ENCODE assay signal across 7 cellular contexts in the genomic region with DNA sequence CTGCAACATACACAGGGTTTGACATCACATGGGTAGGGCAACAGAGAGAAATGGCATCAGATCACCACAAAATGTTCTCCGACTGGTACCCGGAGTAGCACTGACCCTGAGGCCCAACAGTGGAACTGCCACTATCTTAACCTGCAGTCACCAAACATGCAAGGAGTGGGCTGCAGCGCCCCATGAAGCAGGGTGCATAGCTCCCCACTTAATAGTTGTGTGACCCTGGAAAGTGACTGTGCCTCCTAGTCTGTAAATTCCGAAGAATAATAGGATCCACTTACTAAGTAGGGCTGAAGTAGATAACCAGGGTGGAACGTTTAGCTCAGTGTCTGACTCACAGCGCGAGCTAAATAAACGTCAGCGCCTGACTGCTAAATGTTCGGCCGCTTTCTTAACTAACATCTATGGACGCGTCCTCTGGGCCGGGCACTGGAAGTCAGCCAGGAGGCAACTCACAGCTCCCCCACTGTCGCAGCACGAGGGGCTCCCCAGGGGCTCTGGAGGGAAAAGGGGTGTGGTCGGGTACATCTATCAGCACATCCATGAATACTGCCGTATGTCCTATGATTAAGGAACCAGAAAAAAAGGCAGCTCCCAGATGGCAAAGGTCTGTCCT. TPM values are rescaled to one million over a fixed set of nuclear protein-coding genes. Genes with fewer than 3 reads are reported as not detected.
DNase-seq lines count a peak whose midpoint lies in the region; ATAC-seq, FAIRE-seq and TF ChIP-seq lines count a peak whose summit lies in the region.

No MANE protein-coding gene starts in this region.

- peaks cover 16 to 42% of the 10 kb centered on the region in 2 donors for H3K4me1 Mint-ChIP-seq in stimulated activated naive B cell treated with anti-CD40 and anti-IgM and Interleukin-4, amounts not matched to agents 10 μg/mL and 1 μg/mL and 100 μg/mL, for 72 hours

- peaks cover 11 to 20% of the 10 kb centered on the region in 2 donors for H3K36me3 Mint-ChIP-seq in stimulated activated naive B cell treated with anti-CD40 and anti-IgM and Interleukin-4, amounts not matched to agents 10 μg/mL and 1 μg/mL and 100 μg/mL, for 72 hours

- peaks cover 9 to 15% of the 10 kb centered on the region in 2 experiments for H3K36me3 ChIP-seq in keratinocyte (ENCODE audit: control insufficient read depth in 2 of 2, extremely low read depth in 1 of 2, insufficient read depth in 2 of 2, low read length in 2 of 2)

- H2AFZ ChIP-seq in keratinocyte (ENCODE audit: control insufficient read depth, low read length): no peak overlapping the region

- peak; percentile 71 for FAIRE-seq in keratinocyte (lab: Jason Lieb, UNC)

- no peaks in the 10 kb centered on the region for H3K9me3 Mint-ChIP-seq in stimulated activated naive B cell treated with anti-CD40 and anti-IgM and Interleukin-4, amounts not matched to agents 10 μg/mL and 1 μg/mL and 100 μg/mL, for 72 hours

- peak overlapping the region; percentile 80 to 98 (median 84) for H3K4me3 ChIP-seq in keratinocyte (ENCODE audit: control insufficient read depth in 2 of 3, extremely low read depth in 1 of 3, insufficient read depth in 2 of 3, low read depth in 1 of 3, low read length in 3 of 3)

- H3K79me2 ChIP-seq in keratinocyte (ENCODE audit: control insufficient read depth, insufficient read depth, low read length): peaks cover 27% of the 10 kb centered on the region

- peak overlapping the region; percentile 97 for H3K4me2 ChIP-seq in keratinocyte (ENCODE audit: control insufficient read depth, extremely low read depth, insufficient read depth, low read depth, low read length)

- dilution Hi-C loops in keratinocyte (cut with MboI; ENCODE audit: extremely low pct_ligation_motif_present, low sequenced_read_pairs): no loop called here

- H3K4me3 Mint-ChIP-seq in stimulated activated naive B cell treated with anti-CD40 and anti-IgM and Interleukin-4, amounts not matched to agents 10 μg/mL and 1 μg/mL and 100 μg/mL, for 72 hours: peak overlapping the region; percentile 95 to 99

- ATAC-seq in GM19035 (IDR thresholded peaks at IDR 0.05; ENCODE audit: unreplicated experiment): peak; percentile 2
- peak in 1 of 2 donors; percentile 13 for ATAC-seq in stimulated activated naive B cell treated with anti-CD40 and anti-IgM and Interleukin-4, amounts not matched to agents 10 μg/mL and 1 μg/mL and 100 μg/mL, for 72 hours (replicated peaks)

- peak overlapping the region; percentile 88 for H3K27ac ChIP-seq in keratinocyte (ENCODE audit: control insufficient read depth, insufficient read depth, low read length)

- peaks cover 2% of the 10 kb centered on the region for H4K20me1 ChIP-seq in keratinocyte (ENCODE audit: control insufficient read depth, extremely low read depth, insufficient read depth, low read length)

- peak overlapping the region; percentile 99 for H3K27ac Mint-ChIP-seq in stimulated activated naive B cell treated with anti-CD40 and anti-IgM and Interleukin-4, amounts not matched to agents 10 μg/mL and 1 μg/mL and 100 μg/mL, for 72 hours

- H3K27me3 Mint-ChIP-seq in stimulated activated naive B cell treated with anti-CD40 and anti-IgM and Interleukin-4, amounts not matched to agents 10 μg/mL and 1 μg/mL and 100 μg/mL, for 72 hours: no peaks in the 10 kb centered on the region

- H3K9me1 ChIP-seq in keratinocyte (ENCODE audit: control insufficient read depth, extremely low read depth, insufficient read depth, low read length): no peaks in the 10 kb centered on the region

- H3K9ac ChIP-seq in keratinocyte (ENCODE audit: control insufficient read depth, extremely low read depth, insufficient read depth, low read length): peak overlapping the region; percentile 91

- peak; percentile 89 for DNase-seq in NCI-H2171 (lab: John Stamatoyannopoulos, UW)
- DNase-seq in astrocyte of the hippocampus (ENCODE audit: low read depth, low spot score): peak; percentile 67
- DNase-seq in keratinocyte (ENCODE audit: low read depth, low spot score): no peak
- no peak for DNase-seq in stimulated activated naive B cell treated with anti-CD40 and anti-IgM and Interleukin-4, amounts not matched to agents 10 μg/mL and 1 μg/mL and 100 μg/mL, for 72 hours
- no peak for DNase-seq in NCI-H2029 (lab: John Stamatoyannopoulos, UW)
- DNase-seq in SKM-1 treated with dmso at 0.1 percent for 144 hours (lab: John Stamatoyannopoulos, UW; ENCODE audit: unreplicated experiment): no peak

- TF ChIP-seq CTCF in keratinocyte (optimal IDR thresholded peaks at IDR 0.05 in 1 of 3, IDR thresholded peaks at IDR 0.05 in 1 of 3, conservative IDR thresholded peaks at IDR 0.05 in 1 of 3; ENCODE audit: extremely low read depth in 1 of 3, insufficient read depth in 2 of 3, low read length in 3 of 3): no peak

- H3K4me1 ChIP-seq in keratinocyte (ENCODE audit: control insufficient read depth, extremely low read depth, insufficient read depth, low read length): peaks cover 10% of the 10 kb centered on the region

- no peaks in the 10 kb centered on the region for H3K9me3 ChIP-seq in keratinocyte (ENCODE audit: control insufficient read depth, low read depth, low read length)

- H3K27me3 ChIP-seq in keratinocyte (ENCODE audit: control insufficient read depth, extremely low read depth, insufficient read depth, low read length): no peaks in the 10 kb centered on the region

RNA-seq across cellular contexts. Expression of a gene that starts 0.8 kb away (rescaled TPM):
- polyA plus RNA-seq in keratinocyte: 19.8 to 24.3 TPM (median 22.9 TPM) in 3 replicates
- 18.0 TPM for polyA plus RNA-seq in keratinocyte (2011; ENCODE audit: low read depth)
- 14.2 and 16.1 TPM in 2 replicates for polyA plus RNA-seq in keratinocyte (2011; cell fraction: cytosol; rRNA removed)
- 49.3 and 58.7 TPM in 2 replicates for polyA plus RNA-seq in keratinocyte (2011; cell fraction: nucleus; rRNA removed)
- polyA plus RNA-seq in keratinocyte (2012; ENCODE audit: low replicate concordance): 14.2 and 15.2 TPM in 2 replicates
- 8.4 to 11.2 TPM (median 10.8 TPM) in 3 replicates for polyA minus RNA-seq in keratinocyte
- polyA minus RNA-seq in keratinocyte (2011; cell fraction: cytosol; rRNA and poly(A)+ RNA removed): 5.6 TPM
- polyA minus RNA-seq in keratinocyte (2011; cell fraction: nucleus; rRNA and poly(A)+ RNA removed): 15.1 and 16.9 TPM in 2 replicates

RNA-seq across cellular contexts. Expression of a gene that starts 29.4 kb away (rescaled TPM):
- polyA plus RNA-seq in keratinocyte: 0.08 to 0.12 TPM in 2 of 3 replicates, not detected in the other
- not detected for polyA plus RNA-seq in keratinocyte (2011; ENCODE audit: low read depth)
- 0.05 TPM in 1 of 2 replicates, not detected in the other for polyA plus RNA-seq in keratinocyte (2011; cell fraction: cytosol; rRNA removed)
- polyA plus RNA-seq in keratinocyte (2011; cell fraction: nucleus; rRNA removed): 0.06 TPM in 1 of 2 replicates, not detected in the other
- 0.06 TPM in 1 of 2 replicates, not detected in the other for polyA plus RNA-seq in keratinocyte (2012; ENCODE audit: low replicate concordance)
- polyA minus RNA-seq in keratinocyte: not detected in 3 replicates
- polyA minus RNA-seq in keratinocyte (2011; cell fraction: cytosol; rRNA and poly(A)+ RNA removed): not detected
- not detected in 2 replicates for polyA minus RNA-seq in keratinocyte (2011; cell fraction: nucleus; rRNA and poly(A)+ RNA removed)

RNA-seq across cellular contexts. Expression of a gene that starts 33.4 kb away (rescaled TPM):
- 124 to 216 TPM (median 193 TPM) in 3 replicates for polyA plus RNA-seq in keratinocyte
- 40.4 TPM for polyA plus RNA-seq in keratinocyte (2011; ENCODE audit: low read depth)
- polyA plus RNA-seq in keratinocyte (2011; cell fraction: cytosol; rRNA removed): 179 and 282 TPM in 2 replicates
- 241 and 313 TPM in 2 replicates for polyA plus RNA-seq in keratinocyte (2011; cell fraction: nucleus; rRNA removed)
- 64.5 and 271 TPM in 2 replicates for polyA plus RNA-seq in keratinocyte (2012; ENCODE audit: low replicate concordance)
- 189 to 848 TPM (median 232 TPM) in 3 replicates for polyA minus RNA-seq in keratinocyte
- 639 TPM for polyA minus RNA-seq in keratinocyte (2011; cell fraction: cytosol; rRNA and poly(A)+ RNA removed)
- 278 and 320 TPM in 2 replicates for polyA minus RNA-seq in keratinocyte (2011; cell fraction: nucleus; rRNA and poly(A)+ RNA removed)

Comparison
In these comparisons a context has a peak if more than half of its experiments do, and no peak if none do; other contexts are left out.
1. DNase-seq: peak in NCI-H2171 (single experiment) and astrocyte of the hippocampus (single experiment); none in keratinocyte (single experiment), stimulated activated naive B cell treated with anti-CD40 and anti-IgM and Interleukin-4, amounts not matched to agents 10 μg/mL and 1 μg/mL and 100 μg/mL, for 72 hours (single experiment), NCI-H2029 (single experiment) and SKM-1 treated with dmso at 0.1 percent for 144 hours (single experiment).